8 cellular contexts compared by ENCODE assay signal in the genomic region with DNA sequence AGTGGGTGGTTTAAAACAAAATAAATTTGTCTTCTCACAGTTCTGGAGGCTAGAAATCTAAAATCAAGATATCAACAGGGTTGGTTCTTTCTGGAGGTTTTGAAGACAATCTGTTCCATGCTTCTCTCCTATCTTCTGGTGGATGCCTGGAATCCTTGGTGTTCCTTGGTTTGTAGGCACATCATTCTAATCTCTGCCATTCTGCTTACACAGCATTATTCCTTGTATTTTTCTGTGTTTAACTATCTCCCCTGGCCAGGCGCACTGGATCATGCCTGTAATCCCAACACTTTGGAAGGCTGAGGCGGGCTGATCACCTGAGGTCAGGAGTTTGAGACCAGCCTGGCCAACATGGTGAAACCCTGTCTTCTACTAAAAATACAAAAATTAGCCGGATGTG.
"Had no signal": no experiment of that assay in that cellular context is flagged by ENCODE, and none has a peak within 500 bp of the region (broad histone marks: within the 10 kb centered on the region; RNA-seq: fewer than 3 reads in every experiment).

No MANE protein-coding gene starts in this region.

- H3K27ac ChIP-seq: GM23248, KMS-11 had no signal

- H2AFZ ChIP-seq: GM23248 had no signal

- H3K4me3 ChIP-seq: GM23248 had no signal

- H3K9ac ChIP-seq: GM23248, KMS-11 had no signal

- H3K4me3 Mint-ChIP-seq: H9 had no signal

- H3K27ac Mint-ChIP-seq: H9 had no signal

- H3K4me2 ChIP-seq: KMS-11 had no signal

- FAIRE-seq: H54, HTR-8/SVneo had no signal

- H3K4me1 Mint-ChIP-seq: H9 had no signal

- DNase-seq: GM23248, GOT3, H9, HCEC 1CT, KBM-7 had no signal
